Comparison of ENCODE assay signal across 13 cellular contexts in genomic region chr6:33915134-33915533, GRCh38.
DNase-seq lines count a peak whose midpoint lies in the region; ATAC-seq, FAIRE-seq and TF ChIP-seq lines count a peak whose summit lies in the region.
"Had no signal": no experiment of that assay in that cellular context is flagged by ENCODE, and none has a peak within 500 bp of the region (broad histone marks: within the 10 kb centered on the region; RNA-seq: fewer than 3 reads in every experiment).

No MANE protein-coding gene starts in this region.

- H3K4me3 ChIP-seq in K562 = no peak overlapping the region
- H3K4me3 ChIP-seq in stomach = no peak overlapping the region
- H3K4me3 ChIP-seq in upper lobe of right lung = no peak overlapping the region
- H3K4me3 ChIP-seq: lower lobe of right lung had no signal

- CTCF ChIA-PET in K562 (lab: Yijun Ruan, JAX; ENCODE audit: low intra/inter-chr PET ratio) = no interaction called here

- peaks cover 16 to 37% of the 10 kb centered on the region in 2 experiments for H3K27me3 ChIP-seq in K562 (ENCODE audit: control insufficient read depth in 2 of 2, insufficient read depth in 2 of 2, low read length in 2 of 2)
- H3K27me3 ChIP-seq in stomach = peaks cover 0 to 4% (median 0%) of the 10 kb centered on the region in 3 donors
- H3K27me3 ChIP-seq in upper lobe of right lung = no peaks in the 10 kb centered on the region

- TF ChIP-seq EP300 in Ishikawa (IDR thresholded peaks at IDR 0.05; ENCODE audit: borderline replicate concordance) = no peak
- no peak for TF ChIP-seq EP300 in K562 (IDR thresholded peaks at IDR 0.05; ENCODE audit: low read length)
- TF ChIP-seq EP300 in stomach (IDR thresholded peaks at IDR 0.05) = no peak

- POLR2A ChIA-PET in K562 (lab: Yijun Ruan, JAX) = interaction anchor here (0.5 to 3.1 kb wide), 3 partner anchors 11 to 137 kb away, joined by 3 to 13 read pairs (median 5); no protein-coding TSS in a partner anchor

- DNase-seq in left cardiac atrium (peak; percentile 29), cardiac septum (ENCODE audit: low spot score) (no peak), K562 (ENCODE audit: extremely low read depth in 1 of 4, low spot score in 3 of 4) (no peak), stomach (peak; percentile 36), globus pallidus (ENCODE audit: low spot score) (no peak), upper lobe of right lung (no peak)
- DNase-seq: aorta, COR-L47, lower lobe of right lung, NCI-H187 treated with DMSO at 0.1 percent for 48 hours, NCI-H774, SHP77 had no signal

- no peaks in the 10 kb centered on the region for H3K79me2 ChIP-seq in K562 (ENCODE audit: control insufficient read depth, insufficient read depth, low read length)

- no peak overlapping the region for H2AFZ ChIP-seq in K562 (ENCODE audit: low read depth, low read length)

- TF ChIP-seq RAD21 in Ishikawa (IDR thresholded peaks at IDR 0.05; ENCODE audit: low read depth) = no peak
- no peak for TF ChIP-seq RAD21 in K562 (CRISPR knock-in tag; conservative IDR thresholded peaks at IDR 0.05 in 1 of 2, IDR thresholded peaks at IDR 0.05 in 1 of 2)

- in situ Hi-C loops in K562 (cut with MboI) = no loop called here

- no peaks in the 10 kb centered on the region for H4K20me1 ChIP-seq in K562 (replicated peaks; ENCODE audit: control insufficient read depth, insufficient read depth, low read length)

- H3K9me3 ChIP-seq in K562 (replicated peaks; ENCODE audit: control insufficient read depth, insufficient read depth, low read depth, low read length) = no peaks in the 10 kb centered on the region
- no peaks in the 10 kb centered on the region for H3K9me3 ChIP-seq in stomach
- H3K9me3 ChIP-seq in upper lobe of right lung = no peaks in the 10 kb centered on the region
- H3K9me3 ChIP-seq: lower lobe of right lung had no signal

- TF ChIP-seq CTCF in K562 (IDR thresholded peaks at IDR 0.05 in 2 of 3, conservative IDR thresholded peaks at IDR 0.05 in 1 of 3; ENCODE audit: insufficient read depth in 2 of 3, low read depth in 1 of 3, low read length in 3 of 3) (no peak), stomach (IDR thresholded peaks at IDR 0.05) (no peak), upper lobe of right lung (IDR thresholded peaks at IDR 0.05) (no peak)

- 3% methylated on average over 3 of the region's 3 CpGs for WGBS in K562 (ENCODE audit: insufficient coverage, low coverage, missing lambda C conversion rate)
- WGBS in stomach, 5 donors = 55 to 65% (median 61%) methylated on average over 3 of the region's 3 CpGs

- H3K36me3 ChIP-seq in K562 (ENCODE audit: control insufficient read depth, insufficient read depth, low read length) (no peaks in the 10 kb centered on the region), stomach (no peaks in the 10 kb centered on the region), upper lobe of right lung (no peaks in the 10 kb centered on the region)
- H3K36me3 ChIP-seq: lower lobe of right lung had no signal

- no peaks in the 10 kb centered on the region for H3K9me1 ChIP-seq in K562 (ENCODE audit: control insufficient read depth, insufficient read depth, low read length)

- no TSS peak for BruUV-seq in K562 (replicated peaks; lab: Mats Ljungman, UMichigan)

- intact Hi-C loops in left cardiac atrium (cut with DNase I) = no loop called here
- intact Hi-C loops in cardiac septum (cut with DNase I) = no loop called here
- intact Hi-C loops in K562 (cut with micrococcal nuclease) = no loop called here
- intact Hi-C loops in stomach (cut with DNase I; ENCODE audit: low total_unique reads) = no loop called here
- intact Hi-C loops in upper lobe of right lung (cut with DNase I) = no loop called here

- FAIRE-seq in K562 (lab: Jason Lieb, UNC) = peak; percentile 48

- ATAC-seq in left cardiac atrium = peak in 1 of 2 donors; percentile 34
- no peak for ATAC-seq in K562
- no peak for ATAC-seq in upper lobe of right lung

- H3K27ac ChIP-seq in K562 (ENCODE audit: extremely low read depth, low read depth, low read length) = no peak overlapping the region
- H3K27ac ChIP-seq in stomach = no peak overlapping the region
- no peak overlapping the region for H3K27ac ChIP-seq in upper lobe of right lung
- H3K27ac ChIP-seq: lower lobe of right lung had no signal

- H3K4me1 ChIP-seq in K562 (replicated peaks in 1 of 2; ENCODE audit: control insufficient read depth in 2 of 2, insufficient read depth in 2 of 2, low read length in 2 of 2) = peaks cover 1 to 4% of the 10 kb centered on the region in 2 experiments; a peak in 3 of 5 replicates
- peaks cover 0 to 9% (median 0%) of the 10 kb centered on the region in 4 donors for H3K4me1 ChIP-seq in stomach
- no peaks in the 10 kb centered on the region for H3K4me1 ChIP-seq in upper lobe of right lung
- H3K4me1 ChIP-seq: lower lobe of right lung had no signal

- no peak overlapping the region for H3K4me2 ChIP-seq in K562 (ENCODE audit: insufficient read depth, low read length)

- no peak overlapping the region for H3K9ac ChIP-seq in K562 (ENCODE audit: insufficient read depth in 1 of 2, low read depth in 2 of 2, low read length in 2 of 2)

- TF ChIP-seq POLR2A in K562 (conservative IDR thresholded peaks at IDR 0.05) = no peak
- TF ChIP-seq POLR2A in stomach (IDR thresholded peaks at IDR 0.05) = no peak

TF ChIP-seq in Ishikawa, 13 proteins besides CTCF, POLR2A, EP300 and RAD21:
- TF ChIP-seq FOXM1 (IDR thresholded peaks at IDR 0.05; ENCODE audit: borderline replicate concordance, low read depth) (no peak), NFIC (IDR thresholded peaks at IDR 0.05) (peak; percentile 33; the same call in 1 of the 2 replicates)

TF ChIP-seq in K562, 482 proteins besides CTCF, POLR2A, EP300 and RAD21:
- peak; percentile 70 for TF ChIP-seq NFIC (IDR thresholded peaks at IDR 0.05)
- TF ChIP-seq ZNF707 (CRISPR knock-in tag; conservative IDR thresholded peaks at IDR 0.05) = no peak

Comparison
In these comparisons a context has a peak if more than half of its experiments do, and no peak if none do; other contexts are left out.
1. DNase-seq: peak in left cardiac atrium (single experiment) and stomach (single experiment); none in cardiac septum (single experiment), K562 (0 of 4), globus pallidus (single experiment) and upper lobe of right lung (single experiment).